In the genomic region with DNA sequence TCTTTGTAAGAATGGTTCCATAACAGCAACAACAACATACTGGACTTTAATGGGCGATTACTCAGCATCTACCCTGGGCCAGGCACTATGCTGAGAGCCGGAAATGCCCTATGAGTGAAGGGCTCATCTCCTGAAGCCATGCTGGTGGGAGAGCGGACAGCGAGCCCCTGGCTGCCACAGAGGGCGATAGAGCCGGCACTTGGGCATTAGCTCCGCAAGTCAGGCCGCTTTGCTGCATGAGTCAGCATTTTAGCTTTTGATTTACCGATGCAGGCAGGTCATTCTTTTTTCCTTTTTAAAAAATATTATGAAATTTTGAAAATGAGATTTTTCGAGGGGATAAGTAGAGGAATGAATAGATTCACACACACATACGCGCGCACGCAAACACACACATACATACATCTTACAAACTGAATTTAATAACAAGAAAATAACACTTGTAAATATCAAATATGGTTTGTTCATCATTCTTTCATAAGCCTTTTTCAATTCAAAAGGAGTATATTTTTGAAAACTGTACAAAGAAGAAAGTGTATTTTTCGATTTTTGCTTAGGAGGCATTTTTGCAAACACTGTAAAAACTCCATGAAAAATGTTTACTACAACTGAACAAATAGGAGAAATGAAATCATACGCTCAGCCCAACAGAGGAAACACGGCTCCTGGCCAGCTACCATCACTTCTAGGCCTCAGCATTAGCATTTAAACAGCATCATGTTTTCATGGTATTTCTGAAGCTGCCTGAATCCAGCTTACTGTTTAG, we compare ENCODE assay signal across 19 cellular contexts.
DNase-seq lines count a peak whose midpoint lies in the region; TF ChIP-seq lines count a peak whose summit lies in the region.
"Had no signal": no experiment of that assay in that cellular context is flagged by ENCODE, and none has a peak within 500 bp of the region (broad histone marks: within the 10 kb centered on the region; RNA-seq: fewer than 3 reads in every experiment).

No MANE protein-coding gene starts in this region.

- H3K27me3 Mint-ChIP-seq in nephron (ENCODE audit: low read depth): peaks cover 4% of the 10 kb centered on the region
- H3K27me3 Mint-ChIP-seq: CD4-positive, CD25-positive, alpha-beta regulatory T cell had no signal

- H3K36me3 ChIP-seq in WERI-Rb-1 (no peaks in the 10 kb centered on the region), right atrium auricular region (no peaks in the 10 kb centered on the region)
- H3K36me3 ChIP-seq: MG63, Peyer's patch had no signal

- peak overlapping the region; percentile 22 to 72 (median 36) for H3K27ac Mint-ChIP-seq in nephron
- H3K27ac Mint-ChIP-seq: CD4-positive, CD25-positive, alpha-beta regulatory T cell had no signal

- DNase-seq in ELF-1 (ENCODE audit: low read depth, low spot score) (peak; percentile 62), WERI-Rb-1 (peak; percentile 27), iPS DF 19.7 (ENCODE audit: low read depth, low spot score) (peak; percentile 52), right atrium auricular region (ENCODE audit: low spot score) (no peak), NCI-H2029 treated with DMSO at 0.1 percent for 48 hours (lab: John Stamatoyannopoulos, UW) (no peak), cerebellum (ENCODE audit: low spot score) (no peak), NCI-H510A treated with DMSO at 0.1 percent for 48 hours (lab: John Stamatoyannopoulos, UW) (no peak)
- DNase-seq: AML-193; CD4-positive, CD25-positive, alpha-beta regulatory T cell; DMS53; KBM-7; MG63; NCI-H1105; NCI-H1694 treated with DMSO at 0.1 percent for 48 hours; NCI-H446; NCI-H774; Peyer's patch had no signal

- no peaks in the 10 kb centered on the region for H3K4me1 ChIP-seq in right atrium auricular region
- H3K4me1 ChIP-seq: Peyer's patch had no signal

- H3K27ac ChIP-seq in WERI-Rb-1 (no peak overlapping the region), right atrium auricular region (no peak overlapping the region)
- H3K27ac ChIP-seq: Peyer's patch had no signal

- no peak overlapping the region for H3K4me3 Mint-ChIP-seq in nephron
- H3K4me3 Mint-ChIP-seq: CD4-positive, CD25-positive, alpha-beta regulatory T cell had no signal

- TF ChIP-seq CTCF in WERI-Rb-1 (IDR thresholded peaks at IDR 0.05; ENCODE audit: low read depth, low read length) (peak; percentile 41), nephron (IDR thresholded peaks at IDR 0.05; ENCODE audit: unreplicated experiment in 3 of 3) (peak in 1 of 3 experiments; percentile 11), right atrium auricular region (IDR thresholded peaks at IDR 0.05) (no peak)

- no peaks in the 10 kb centered on the region for H3K27me3 ChIP-seq in WERI-Rb-1 (ENCODE audit: insufficient read depth, low read depth, severe bottlenecking)
- H3K27me3 ChIP-seq in right atrium auricular region: no peaks in the 10 kb centered on the region
- H3K27me3 ChIP-seq: MG63, Peyer's patch had no signal

- H3K4me3 ChIP-seq in WERI-Rb-1 (ENCODE audit: low read depth, low read length): no peak overlapping the region
- H3K4me3 ChIP-seq in right atrium auricular region: no peak overlapping the region
- H3K4me3 ChIP-seq: GM12878, MG63, Peyer's patch had no signal

- H3K36me3 Mint-ChIP-seq in nephron (ENCODE audit: low read depth): no peaks in the 10 kb centered on the region
- H3K36me3 Mint-ChIP-seq: CD4-positive, CD25-positive, alpha-beta regulatory T cell had no signal

- H3K9me3 Mint-ChIP-seq in nephron: no peaks in the 10 kb centered on the region

- H3K4me1 Mint-ChIP-seq in nephron: peaks cover 29% of the 10 kb centered on the region
- H3K4me1 Mint-ChIP-seq: CD4-positive, CD25-positive, alpha-beta regulatory T cell had no signal

- no peaks in the 10 kb centered on the region for H3K9me3 ChIP-seq in WERI-Rb-1 (ENCODE audit: severe bottlenecking)
- H3K9me3 ChIP-seq in right atrium auricular region: no peaks in the 10 kb centered on the region
- H3K9me3 ChIP-seq: MG63, Peyer's patch had no signal

Comparison
In these comparisons a context has a peak if more than half of its experiments do, and no peak if none do; other contexts are left out.
1. DNase-seq: peak in ELF-1 (single experiment), WERI-Rb-1 (single experiment) and iPS DF 19.7 (single experiment); none in right atrium auricular region (single experiment), NCI-H2029 treated with DMSO at 0.1 percent for 48 hours (single experiment), cerebellum (single experiment) and NCI-H510A treated with DMSO at 0.1 percent for 48 hours (single experiment).